In the genomic region with DNA sequence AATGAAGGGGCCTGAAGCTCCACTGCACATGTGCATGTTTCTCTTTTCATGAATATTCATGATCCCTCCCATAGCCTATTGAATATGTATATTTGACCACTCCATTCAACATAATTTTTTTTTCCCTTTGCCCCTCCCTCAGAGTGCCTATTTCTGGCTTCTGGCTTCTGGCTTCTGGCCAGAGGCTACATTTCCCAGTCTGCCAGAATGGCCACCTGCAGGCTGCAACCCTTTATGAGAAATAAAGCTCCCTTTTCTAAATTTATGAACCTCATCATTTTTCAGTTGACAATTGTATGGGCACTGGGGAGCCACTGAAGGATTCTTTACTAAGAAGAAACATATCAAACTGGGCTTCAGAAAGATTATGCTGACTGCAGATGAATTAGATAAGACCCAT, we compare ENCODE assay signal across 17 cellular contexts.
"Had no signal": no experiment of that assay in that cellular context is flagged by ENCODE, and none has a peak within 500 bp of the region (broad histone marks: within the 10 kb centered on the region; RNA-seq: fewer than 3 reads in every experiment).

No MANE protein-coding gene starts in this region.

- H3K27me3 ChIP-seq: stomach, tibial artery, vagina had no signal

- H3K27ac ChIP-seq: pancreas, stomach, tibial artery, vagina had no signal

- H3K4me3 ChIP-seq: pancreas, stomach, tibial artery, vagina had no signal

- ATAC-seq: activated CD8-positive, alpha-beta memory T cell treated with anti-CD3 and anti-CD28 coated beads, Interleukin-2, amount 10 ng/mL, durations not matched to agents 7 days and 5 days; activated naive CD4-positive, alpha-beta T cell treated with anti-CD3 and anti-CD28 coated beads, Interleukin-2, amount 50 U/mL, for 72 hours; pancreas had no signal

- H3K4me1 ChIP-seq: pancreas, tibial artery had no signal

- H3K36me3 ChIP-seq: pancreas, stomach, tibial artery, vagina had no signal

- DNase-seq: activated CD4-positive, alpha-beta T cell treated with anti-CD3 and anti-CD28 coated beads for 1 hour; activated CD4-positive, alpha-beta T cell treated with anti-CD3 and anti-CD28 coated beads, Interleukin-2, amount 50 U/mL, for 48 hours; activated CD8-positive, alpha-beta memory T cell treated with anti-CD3 and anti-CD28 coated beads, Interleukin-2, amount 10 ng/mL, durations not matched to agents 7 days and 5 days; activated effector memory CD4-positive, alpha-beta T cell treated with anti-CD3 and anti-CD28 coated beads, Interleukin-2, amount 50 U/mL, for 16 hours; activated T-cell treated with anti-CD3 and anti-CD28 coated beads, Interleukin-2, amount 50 U/mL, for 4 hours; amniotic stem cell; dermis blood vessel endothelial cell; endodermal cell; erythroblast; hippocampal formation; pancreas; stimulated activated CD4-positive, alpha-beta T cell treated with anti-CD3 and anti-CD28 coated beads, Interleukin-15, amount 100 ng/mL, for 24 hours; stimulated activated CD4-positive, alpha-beta T cell treated with anti-CD3 and anti-CD28 coated beads, Interleukin-4, amount 100 ng/mL, for 4 hours; stomach; tibial artery had no signal

- H3K9me3 ChIP-seq: pancreas, stomach, tibial artery, vagina had no signal
